Comparison of ENCODE assay signal across 1 cellular context in the genomic region with DNA sequence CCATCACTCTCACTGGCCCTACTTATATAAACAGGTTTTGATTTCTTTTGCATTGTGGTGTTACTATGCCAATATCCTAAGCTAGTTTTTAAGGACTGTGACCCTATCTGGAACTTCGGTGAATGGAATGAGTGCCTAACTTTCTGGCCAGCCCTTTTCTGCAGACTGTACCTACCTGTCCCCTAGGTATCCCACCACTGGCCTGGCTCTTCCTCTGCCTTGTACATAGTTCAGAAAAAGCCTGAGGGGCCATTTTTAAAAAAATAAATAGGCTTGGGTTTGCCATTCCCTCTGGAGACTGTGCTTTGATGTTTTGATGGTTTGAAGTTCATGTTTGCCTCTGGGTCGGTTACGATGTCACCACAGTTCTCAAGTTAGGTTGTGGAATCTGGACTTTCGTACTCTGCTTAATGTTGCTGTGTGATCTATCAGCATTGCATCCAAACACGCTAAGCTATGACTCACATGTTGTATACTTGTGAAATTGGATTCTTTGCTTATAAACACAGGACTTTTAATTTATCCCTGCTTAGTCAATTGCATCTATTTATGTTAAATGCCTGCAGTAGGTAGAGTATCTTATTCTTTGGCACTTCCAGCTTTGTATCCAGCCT.
TF ChIP-seq lines count a peak whose summit lies in the region.

No MANE protein-coding gene starts in this region.

TF ChIP-seq in HepG2, 621 proteins besides CTCF, POLR2A, EP300 and RAD21 (continued from another document and continues in another):
- TF ChIP-seq, protein P1, sequence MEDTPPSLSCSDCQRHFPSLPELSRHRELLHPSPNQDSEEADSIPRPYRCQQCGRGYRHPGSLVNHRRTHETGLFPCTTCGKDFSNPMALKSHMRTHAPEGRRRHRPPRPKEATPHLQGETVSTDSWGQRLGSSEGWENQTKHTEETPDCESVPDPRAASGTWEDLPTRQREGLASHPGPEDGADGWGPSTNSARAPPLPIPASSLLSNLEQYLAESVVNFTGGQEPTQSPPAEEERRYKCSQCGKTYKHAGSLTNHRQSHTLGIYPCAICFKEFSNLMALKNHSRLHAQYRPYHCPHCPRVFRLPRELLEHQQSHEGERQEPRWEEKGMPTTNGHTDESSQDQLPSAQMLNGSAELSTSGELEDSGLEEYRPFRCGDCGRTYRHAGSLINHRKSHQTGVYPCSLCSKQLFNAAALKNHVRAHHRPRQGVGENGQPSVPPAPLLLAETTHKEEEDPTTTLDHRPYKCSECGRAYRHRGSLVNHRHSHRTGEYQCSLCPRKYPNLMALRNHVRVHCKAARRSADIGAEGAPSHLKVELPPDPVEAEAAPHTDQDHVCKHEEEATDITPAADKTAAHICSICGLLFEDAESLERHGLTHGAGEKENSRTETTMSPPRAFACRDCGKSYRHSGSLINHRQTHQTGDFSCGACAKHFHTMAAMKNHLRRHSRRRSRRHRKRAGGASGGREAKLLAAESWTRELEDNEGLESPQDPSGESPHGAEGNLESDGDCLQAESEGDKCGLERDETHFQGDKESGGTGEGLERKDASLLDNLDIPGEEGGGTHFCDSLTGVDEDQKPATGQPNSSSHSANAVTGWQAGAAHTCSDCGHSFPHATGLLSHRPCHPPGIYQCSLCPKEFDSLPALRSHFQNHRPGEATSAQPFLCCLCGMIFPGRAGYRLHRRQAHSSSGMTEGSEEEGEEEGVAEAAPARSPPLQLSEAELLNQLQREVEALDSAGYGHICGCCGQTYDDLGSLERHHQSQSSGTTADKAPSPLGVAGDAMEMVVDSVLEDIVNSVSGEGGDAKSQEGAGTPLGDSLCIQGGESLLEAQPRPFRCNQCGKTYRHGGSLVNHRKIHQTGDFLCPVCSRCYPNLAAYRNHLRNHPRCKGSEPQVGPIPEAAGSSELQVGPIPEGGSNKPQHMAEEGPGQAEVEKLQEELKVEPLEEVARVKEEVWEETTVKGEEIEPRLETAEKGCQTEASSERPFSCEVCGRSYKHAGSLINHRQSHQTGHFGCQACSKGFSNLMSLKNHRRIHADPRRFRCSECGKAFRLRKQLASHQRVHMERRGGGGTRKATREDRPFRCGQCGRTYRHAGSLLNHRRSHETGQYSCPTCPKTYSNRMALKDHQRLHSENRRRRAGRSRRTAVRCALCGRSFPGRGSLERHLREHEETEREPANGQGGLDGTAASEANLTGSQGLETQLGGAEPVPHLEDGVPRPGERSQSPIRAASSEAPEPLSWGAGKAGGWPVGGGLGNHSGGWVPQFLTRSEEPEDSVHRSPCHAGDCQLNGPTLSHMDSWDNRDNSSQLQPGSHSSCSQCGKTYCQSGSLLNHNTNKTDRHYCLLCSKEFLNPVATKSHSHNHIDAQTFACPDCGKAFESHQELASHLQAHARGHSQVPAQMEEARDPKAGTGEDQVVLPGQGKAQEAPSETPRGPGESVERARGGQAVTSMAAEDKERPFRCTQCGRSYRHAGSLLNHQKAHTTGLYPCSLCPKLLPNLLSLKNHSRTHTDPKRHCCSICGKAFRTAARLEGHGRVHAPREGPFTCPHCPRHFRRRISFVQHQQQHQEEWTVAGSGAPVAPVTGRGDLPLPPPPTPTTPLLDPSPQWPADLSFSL (CRISPR knock-in tag; IDR thresholded peaks at IDR 0.05), result peak; percentile 49; the same call in 1 of the 2 replicates
- TF ChIP-seq ZNF432 (CRISPR knock-in tag; IDR thresholded peaks at IDR 0.05; ENCODE audit: borderline replicate concordance) (no peak), BHLHE40 (IDR thresholded peaks at IDR 0.05; ENCODE audit: low read length) (no peak; the same call in 1 of the 2 replicates), HES4 (CRISPR knock-in tag; IDR thresholded peaks at IDR 0.05; ENCODE audit: borderline replicate concordance) (no peak), SNAPC2 (CRISPR knock-in tag; IDR thresholded peaks at IDR 0.05) (no peak), ZNF30 (CRISPR knock-in tag; IDR thresholded peaks at IDR 0.05) (no peak), ONECUT2 (CRISPR knock-in tag; IDR thresholded peaks at IDR 0.05) (0 out of 2 replicates have a peak, but pooled peaks have one; percentile 1), ZNF124 (CRISPR knock-in tag; IDR thresholded peaks at IDR 0.05) (0 out of 2 replicates have a peak, but pooled peaks have one; percentile 55), ZSCAN31 (CRISPR knock-in tag; IDR thresholded peaks at IDR 0.05; ENCODE audit: low read depth) (no peak), ZNF234 (CRISPR knock-in tag; conservative IDR thresholded peaks at IDR 0.05) (no peak), NR2F2 (IDR thresholded peaks at IDR 0.05; ENCODE audit: borderline replicate concordance, low read depth) (peak; percentile 81), MLLT10 (CRISPR knock-in tag; IDR thresholded peaks at IDR 0.05) (no peak), ZFYVE20 (CRISPR knock-in tag; IDR thresholded peaks at IDR 0.05; ENCODE audit: borderline replicate concordance, low read depth) (no peak), RFXANK (CRISPR knock-in tag; IDR thresholded peaks at IDR 0.05) (0 out of 2 replicates have a peak, but pooled peaks have one; percentile 39), MZF1 (CRISPR knock-in tag; IDR thresholded peaks at IDR 0.05; ENCODE audit: borderline replicate concordance) (no peak), ZNF569 (CRISPR knock-in tag; IDR thresholded peaks at IDR 0.05; ENCODE audit: borderline replicate concordance) (no peak), ISL2 (CRISPR knock-in tag; IDR thresholded peaks at IDR 0.05) (peak; percentile 94), GATAD2A (CRISPR knock-in tag; IDR thresholded peaks at IDR 0.05) (peak; percentile 97)
- TF ChIP-seq, protein P2, sequence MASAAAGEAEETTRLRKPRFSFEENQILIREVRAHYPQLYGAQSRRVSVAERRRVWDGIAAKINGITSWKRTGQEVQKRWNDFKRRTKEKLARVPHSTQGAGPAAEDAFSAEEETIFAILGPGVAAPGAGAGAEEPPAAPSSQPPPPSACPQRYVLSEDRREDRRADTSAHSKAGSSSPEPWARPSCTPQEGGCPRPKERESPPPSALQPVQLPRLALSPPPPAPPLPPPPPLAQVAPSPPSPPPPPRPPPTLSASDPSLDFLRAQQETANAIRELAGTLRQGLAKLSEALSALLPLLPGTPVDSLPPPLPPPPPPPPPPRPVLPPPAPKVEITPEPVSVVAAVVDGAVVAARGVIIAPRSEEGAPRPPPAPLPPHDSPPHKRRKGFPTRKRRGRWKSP (CRISPR knock-in tag; IDR thresholded peaks at IDR 0.05), result peak; percentile 76; the same call in 1 of the 2 replicates
- TF ChIP-seq, protein P3, sequence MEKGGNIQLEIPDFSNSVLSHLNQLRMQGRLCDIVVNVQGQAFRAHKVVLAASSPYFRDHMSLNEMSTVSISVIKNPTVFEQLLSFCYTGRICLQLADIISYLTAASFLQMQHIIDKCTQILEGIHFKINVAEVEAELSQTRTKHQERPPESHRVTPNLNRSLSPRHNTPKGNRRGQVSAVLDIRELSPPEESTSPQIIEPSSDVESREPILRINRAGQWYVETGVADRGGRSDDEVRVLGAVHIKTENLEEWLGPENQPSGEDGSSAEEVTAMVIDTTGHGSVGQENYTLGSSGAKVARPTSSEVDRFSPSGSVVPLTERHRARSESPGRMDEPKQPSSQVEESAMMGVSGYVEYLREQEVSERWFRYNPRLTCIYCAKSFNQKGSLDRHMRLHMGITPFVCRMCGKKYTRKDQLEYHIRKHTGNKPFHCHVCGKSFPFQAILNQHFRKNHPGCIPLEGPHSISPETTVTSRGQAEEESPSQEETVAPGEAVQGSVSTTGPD (CRISPR knock-in tag; IDR thresholded peaks at IDR 0.05), result peak; percentile 42; the same call in 1 of the 2 replicates
- TF ChIP-seq, protein P4, sequence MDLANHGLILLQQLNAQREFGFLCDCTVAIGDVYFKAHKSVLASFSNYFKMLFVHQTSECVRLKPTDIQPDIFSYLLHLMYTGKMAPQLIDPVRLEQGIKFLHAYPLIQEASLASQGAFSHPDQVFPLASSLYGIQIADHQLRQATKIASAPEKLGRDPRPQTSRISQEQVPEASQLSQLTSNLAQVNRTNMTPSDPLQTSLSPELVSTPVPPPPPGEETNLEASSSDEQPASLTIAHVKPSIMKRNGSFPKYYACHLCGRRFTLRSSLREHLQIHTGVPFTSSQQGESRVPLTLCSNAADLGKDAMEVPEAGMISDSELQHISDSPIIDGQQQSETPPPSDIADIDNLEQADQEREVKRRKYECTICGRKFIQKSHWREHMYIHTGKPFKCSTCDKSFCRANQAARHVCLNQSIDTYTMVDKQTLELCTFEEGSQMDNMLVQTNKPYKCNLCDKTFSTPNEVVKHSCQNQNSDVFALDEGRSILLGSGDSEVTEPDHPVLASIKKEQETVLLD (CRISPR knock-in tag; IDR thresholded peaks at IDR 0.05; ENCODE audit: low read depth), result no peak
- TF ChIP-seq, protein P5, sequence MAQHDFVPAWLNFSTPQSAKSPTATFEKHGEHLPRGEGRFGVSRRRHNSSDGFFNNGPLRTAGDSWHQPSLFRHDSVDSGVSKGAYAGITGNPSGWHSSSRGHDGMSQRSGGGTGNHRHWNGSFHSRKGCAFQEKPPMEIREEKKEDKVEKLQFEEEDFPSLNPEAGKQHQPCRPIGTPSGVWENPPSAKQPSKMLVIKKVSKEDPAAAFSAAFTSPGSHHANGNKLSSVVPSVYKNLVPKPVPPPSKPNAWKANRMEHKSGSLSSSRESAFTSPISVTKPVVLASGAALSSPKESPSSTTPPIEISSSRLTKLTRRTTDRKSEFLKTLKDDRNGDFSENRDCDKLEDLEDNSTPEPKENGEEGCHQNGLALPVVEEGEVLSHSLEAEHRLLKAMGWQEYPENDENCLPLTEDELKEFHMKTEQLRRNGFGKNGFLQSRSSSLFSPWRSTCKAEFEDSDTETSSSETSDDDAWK (CRISPR knock-in tag; IDR thresholded peaks at IDR 0.05), result no peak
- TF ChIP-seq, protein P6, sequence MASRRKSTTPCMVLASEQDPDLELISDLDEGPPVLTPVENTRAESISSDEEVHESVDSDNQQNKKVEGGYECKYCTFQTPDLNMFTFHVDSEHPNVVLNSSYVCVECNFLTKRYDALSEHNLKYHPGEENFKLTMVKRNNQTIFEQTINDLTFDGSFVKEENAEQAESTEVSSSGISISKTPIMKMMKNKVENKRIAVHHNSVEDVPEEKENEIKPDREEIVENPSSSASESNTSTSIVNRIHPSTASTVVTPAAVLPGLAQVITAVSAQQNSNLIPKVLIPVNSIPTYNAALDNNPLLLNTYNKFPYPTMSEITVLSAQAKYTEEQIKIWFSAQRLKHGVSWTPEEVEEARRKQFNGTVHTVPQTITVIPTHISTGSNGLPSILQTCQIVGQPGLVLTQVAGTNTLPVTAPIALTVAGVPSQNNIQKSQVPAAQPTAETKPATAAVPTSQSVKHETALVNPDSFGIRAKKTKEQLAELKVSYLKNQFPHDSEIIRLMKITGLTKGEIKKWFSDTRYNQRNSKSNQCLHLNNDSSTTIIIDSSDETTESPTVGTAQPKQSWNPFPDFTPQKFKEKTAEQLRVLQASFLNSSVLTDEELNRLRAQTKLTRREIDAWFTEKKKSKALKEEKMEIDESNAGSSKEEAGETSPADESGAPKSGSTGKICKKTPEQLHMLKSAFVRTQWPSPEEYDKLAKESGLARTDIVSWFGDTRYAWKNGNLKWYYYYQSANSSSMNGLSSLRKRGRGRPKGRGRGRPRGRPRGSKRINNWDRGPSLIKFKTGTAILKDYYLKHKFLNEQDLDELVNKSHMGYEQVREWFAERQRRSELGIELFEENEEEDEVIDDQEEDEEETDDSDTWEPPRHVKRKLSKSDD (CRISPR knock-in tag; IDR thresholded peaks at IDR 0.05; ENCODE audit: low read depth), result peak; percentile 48; the same call in 1 of the 2 replicates
- TF ChIP-seq, protein P7, sequence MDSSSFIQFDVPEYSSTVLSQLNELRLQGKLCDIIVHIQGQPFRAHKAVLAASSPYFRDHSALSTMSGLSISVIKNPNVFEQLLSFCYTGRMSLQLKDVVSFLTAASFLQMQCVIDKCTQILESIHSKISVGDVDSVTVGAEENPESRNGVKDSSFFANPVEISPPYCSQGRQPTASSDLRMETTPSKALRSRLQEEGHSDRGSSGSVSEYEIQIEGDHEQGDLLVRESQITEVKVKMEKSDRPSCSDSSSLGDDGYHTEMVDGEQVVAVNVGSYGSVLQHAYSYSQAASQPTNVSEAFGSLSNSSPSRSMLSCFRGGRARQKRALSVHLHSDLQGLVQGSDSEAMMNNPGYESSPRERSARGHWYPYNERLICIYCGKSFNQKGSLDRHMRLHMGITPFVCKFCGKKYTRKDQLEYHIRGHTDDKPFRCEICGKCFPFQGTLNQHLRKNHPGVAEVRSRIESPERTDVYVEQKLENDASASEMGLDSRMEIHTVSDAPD (CRISPR knock-in tag; IDR thresholded peaks at IDR 0.05), result peak; percentile 81; the same call in 1 of the 2 replicates
- TF ChIP-seq, protein P8, sequence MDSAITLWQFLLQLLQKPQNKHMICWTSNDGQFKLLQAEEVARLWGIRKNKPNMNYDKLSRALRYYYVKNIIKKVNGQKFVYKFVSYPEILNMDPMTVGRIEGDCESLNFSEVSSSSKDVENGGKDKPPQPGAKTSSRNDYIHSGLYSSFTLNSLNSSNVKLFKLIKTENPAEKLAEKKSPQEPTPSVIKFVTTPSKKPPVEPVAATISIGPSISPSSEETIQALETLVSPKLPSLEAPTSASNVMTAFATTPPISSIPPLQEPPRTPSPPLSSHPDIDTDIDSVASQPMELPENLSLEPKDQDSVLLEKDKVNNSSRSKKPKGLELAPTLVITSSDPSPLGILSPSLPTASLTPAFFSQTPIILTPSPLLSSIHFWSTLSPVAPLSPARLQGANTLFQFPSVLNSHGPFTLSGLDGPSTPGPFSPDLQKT (CRISPR knock-in tag; IDR thresholded peaks at IDR 0.05; ENCODE audit: borderline replicate concordance), result no peak
- TF ChIP-seq, protein P9, sequence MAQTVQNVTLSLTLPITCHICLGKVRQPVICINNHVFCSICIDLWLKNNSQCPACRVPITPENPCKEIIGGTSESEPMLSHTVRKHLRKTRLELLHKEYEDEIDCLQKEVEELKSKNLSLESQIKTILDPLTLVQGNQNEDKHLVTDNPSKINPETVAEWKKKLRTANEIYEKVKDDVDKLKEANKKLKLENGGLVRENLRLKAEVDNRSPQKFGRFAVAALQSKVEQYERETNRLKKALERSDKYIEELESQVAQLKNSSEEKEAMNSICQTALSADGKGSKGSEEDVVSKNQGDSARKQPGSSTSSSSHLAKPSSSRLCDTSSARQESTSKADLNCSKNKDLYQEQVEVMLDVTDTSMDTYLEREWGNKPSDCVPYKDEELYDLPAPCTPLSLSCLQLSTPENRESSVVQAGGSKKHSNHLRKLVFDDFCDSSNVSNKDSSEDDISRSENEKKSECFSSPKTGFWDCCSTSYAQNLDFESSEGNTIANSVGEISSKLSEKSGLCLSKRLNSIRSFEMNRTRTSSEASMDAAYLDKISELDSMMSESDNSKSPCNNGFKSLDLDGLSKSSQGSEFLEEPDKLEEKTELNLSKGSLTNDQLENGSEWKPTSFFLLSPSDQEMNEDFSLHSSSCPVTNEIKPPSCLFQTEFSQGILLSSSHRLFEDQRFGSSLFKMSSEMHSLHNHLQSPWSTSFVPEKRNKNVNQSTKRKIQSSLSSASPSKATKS (CRISPR knock-in tag; IDR thresholded peaks at IDR 0.05), result no peak
